In the genomic region with DNA sequence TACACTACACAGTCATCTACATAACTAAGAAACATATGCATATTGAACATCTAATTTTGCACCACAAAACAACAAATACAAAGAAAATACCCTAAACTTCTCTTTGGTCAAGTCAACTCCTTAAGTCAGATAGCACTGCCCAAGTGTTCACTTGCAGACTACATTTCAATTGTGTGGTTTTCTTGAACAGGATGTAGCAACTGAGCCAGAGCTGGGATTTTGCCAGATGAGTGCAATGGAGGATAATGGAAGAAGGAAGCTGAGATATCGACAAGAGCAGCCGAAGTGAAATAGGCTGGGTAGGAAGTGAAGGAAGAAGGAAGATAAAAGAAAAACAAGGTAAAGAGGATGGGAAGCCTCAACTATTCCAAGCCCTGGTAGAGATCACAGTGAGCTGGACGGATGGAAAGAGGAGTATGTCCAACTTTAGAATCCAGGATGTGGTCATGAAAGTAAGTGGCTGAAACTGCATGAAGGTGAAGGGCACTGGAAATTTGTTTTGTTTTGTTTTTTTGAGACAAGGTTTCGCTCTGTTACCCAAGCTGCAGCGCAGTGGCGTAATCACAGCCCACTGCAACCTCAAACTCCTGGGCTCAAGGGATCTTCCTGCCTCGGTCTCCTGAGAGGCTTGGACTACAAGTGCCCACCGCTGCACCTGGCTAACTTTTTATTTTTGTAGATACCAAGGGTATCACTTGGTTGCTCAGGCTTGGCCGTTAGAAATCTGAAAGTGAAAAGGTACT, we compare ENCODE assay signal across 1 cellular context.
TF ChIP-seq lines count a peak whose summit lies in the region.

No MANE protein-coding gene starts in this region.

TF ChIP-seq in HepG2, 621 proteins besides CTCF, POLR2A, EP300 and RAD21:
- TF ChIP-seq TARDBP (CRISPR knock-in tag; IDR thresholded peaks at IDR 0.05) (no peak), GRHL1 (CRISPR knock-in tag; conservative IDR thresholded peaks at IDR 0.05) (no peak), DDIT3 (CRISPR knock-in tag; IDR thresholded peaks at IDR 0.05) (no peak), NBN (conservative IDR thresholded peaks at IDR 0.05) (no peak), ZNF484 (CRISPR knock-in tag; IDR thresholded peaks at IDR 0.05; ENCODE audit: borderline replicate concordance, low read depth) (no peak), RNF2 (conservative IDR thresholded peaks at IDR 0.05; ENCODE audit: low read depth) (no peak), SRSF9 (IDR thresholded peaks at IDR 0.05; ENCODE audit: borderline replicate concordance, insufficient read depth, low read depth, low read length, poor library complexity, severe bottlenecking) (no peak), SNRNP70 (IDR thresholded peaks at IDR 0.05; ENCODE audit: low read depth, low read length) (no peak), ZNF788 (CRISPR knock-in tag; IDR thresholded peaks at IDR 0.05; ENCODE audit: borderline replicate concordance) (no peak), KDM4B (CRISPR knock-in tag; IDR thresholded peaks at IDR 0.05) (no peak), MZF1 (CRISPR knock-in tag; IDR thresholded peaks at IDR 0.05; ENCODE audit: borderline replicate concordance) (no peak), NFKB2 (CRISPR knock-in tag; IDR thresholded peaks at IDR 0.05; ENCODE audit: borderline replicate concordance) (no peak), SNAPC2 (CRISPR knock-in tag; IDR thresholded peaks at IDR 0.05) (no peak), ATRX (CRISPR knock-in tag; IDR thresholded peaks at IDR 0.05; ENCODE audit: borderline replicate concordance) (no peak), FOXA1 (IDR thresholded peaks at IDR 0.05) (no peak), FOXA1 (CRISPR knock-in tag; IDR thresholded peaks at IDR 0.05) (no peak), ZNF574 (CRISPR knock-in tag; IDR thresholded peaks at IDR 0.05) (no peak)
- TF ChIP-seq, protein P1, sequence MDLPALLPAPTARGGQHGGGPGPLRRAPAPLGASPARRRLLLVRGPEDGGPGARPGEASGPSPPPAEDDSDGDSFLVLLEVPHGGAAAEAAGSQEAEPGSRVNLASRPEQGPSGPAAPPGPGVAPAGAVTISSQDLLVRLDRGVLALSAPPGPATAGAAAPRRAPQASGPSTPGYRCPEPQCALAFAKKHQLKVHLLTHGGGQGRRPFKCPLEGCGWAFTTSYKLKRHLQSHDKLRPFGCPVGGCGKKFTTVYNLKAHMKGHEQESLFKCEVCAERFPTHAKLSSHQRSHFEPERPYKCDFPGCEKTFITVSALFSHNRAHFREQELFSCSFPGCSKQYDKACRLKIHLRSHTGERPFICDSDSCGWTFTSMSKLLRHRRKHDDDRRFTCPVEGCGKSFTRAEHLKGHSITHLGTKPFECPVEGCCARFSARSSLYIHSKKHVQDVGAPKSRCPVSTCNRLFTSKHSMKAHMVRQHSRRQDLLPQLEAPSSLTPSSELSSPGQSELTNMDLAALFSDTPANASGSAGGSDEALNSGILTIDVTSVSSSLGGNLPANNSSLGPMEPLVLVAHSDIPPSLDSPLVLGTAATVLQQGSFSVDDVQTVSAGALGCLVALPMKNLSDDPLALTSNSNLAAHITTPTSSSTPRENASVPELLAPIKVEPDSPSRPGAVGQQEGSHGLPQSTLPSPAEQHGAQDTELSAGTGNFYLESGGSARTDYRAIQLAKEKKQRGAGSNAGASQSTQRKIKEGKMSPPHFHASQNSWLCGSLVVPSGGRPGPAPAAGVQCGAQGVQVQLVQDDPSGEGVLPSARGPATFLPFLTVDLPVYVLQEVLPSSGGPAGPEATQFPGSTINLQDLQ (CRISPR knock-in tag; IDR thresholded peaks at IDR 0.05) = no peak
- TF ChIP-seq, protein P2, sequence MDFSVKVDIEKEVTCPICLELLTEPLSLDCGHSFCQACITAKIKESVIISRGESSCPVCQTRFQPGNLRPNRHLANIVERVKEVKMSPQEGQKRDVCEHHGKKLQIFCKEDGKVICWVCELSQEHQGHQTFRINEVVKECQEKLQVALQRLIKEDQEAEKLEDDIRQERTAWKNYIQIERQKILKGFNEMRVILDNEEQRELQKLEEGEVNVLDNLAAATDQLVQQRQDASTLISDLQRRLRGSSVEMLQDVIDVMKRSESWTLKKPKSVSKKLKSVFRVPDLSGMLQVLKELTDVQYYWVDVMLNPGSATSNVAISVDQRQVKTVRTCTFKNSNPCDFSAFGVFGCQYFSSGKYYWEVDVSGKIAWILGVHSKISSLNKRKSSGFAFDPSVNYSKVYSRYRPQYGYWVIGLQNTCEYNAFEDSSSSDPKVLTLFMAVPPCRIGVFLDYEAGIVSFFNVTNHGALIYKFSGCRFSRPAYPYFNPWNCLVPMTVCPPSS (IDR thresholded peaks at IDR 0.05) = no peak
- TF ChIP-seq, protein P3, sequence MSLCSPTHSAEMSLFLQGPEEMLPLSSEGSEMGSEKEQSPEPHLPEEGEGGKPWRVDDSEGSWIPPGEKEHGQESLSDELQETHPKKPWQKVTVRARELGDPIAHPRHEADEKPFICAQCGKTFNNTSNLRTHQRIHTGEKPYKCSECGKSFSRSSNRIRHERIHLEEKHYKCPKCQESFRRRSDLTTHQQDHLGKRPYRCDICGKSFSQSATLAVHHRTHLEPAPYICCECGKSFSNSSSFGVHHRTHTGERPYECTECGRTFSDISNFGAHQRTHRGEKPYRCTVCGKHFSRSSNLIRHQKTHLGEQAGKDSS (CRISPR knock-in tag; IDR thresholded peaks at IDR 0.05; ENCODE audit: borderline replicate concordance, low read depth) = no peak
